ENCODE assay signal across 8 cellular contexts in genomic region chr11:85628771-85629341, GRCh38. TPM values are rescaled to one million over a fixed set of nuclear protein-coding genes. Genes with fewer than 3 reads are reported as not detected.
DNase-seq lines count a peak whose midpoint lies in the region; ATAC-seq and TF ChIP-seq lines count a peak whose summit lies in the region.

No MANE protein-coding gene starts in this region.

- peak overlapping the region; percentile 80 for H3K4me3 ChIP-seq in SJCRH30
- H3K4me3 ChIP-seq in dorsolateral prefrontal cortex: peak overlapping the region; percentile 52 to 94 (median 81)
- peak overlapping the region; percentile 78 to 100 for H3K4me3 ChIP-seq in muscle layer of duodenum (ENCODE audit: low read depth in 1 of 2, low read length in 2 of 2)

- H3K9me3 ChIP-seq in SJCRH30 (replicated peaks) (no peaks in the 10 kb centered on the region), muscle layer of duodenum (ENCODE audit: control insufficient read depth in 1 of 2, low read length in 2 of 2) (no peaks in the 10 kb centered on the region)

- peak overlapping the region; percentile 49 for H3K27ac ChIP-seq in SJCRH30
- H3K27ac ChIP-seq in dorsolateral prefrontal cortex: peak overlapping the region; percentile 18 to 99 (median 95)
- H3K27ac ChIP-seq in muscle layer of duodenum (ENCODE audit: low read length): peak overlapping the region; percentile 89

- H3K27me3 ChIP-seq in SJCRH30 (no peaks in the 10 kb centered on the region), dorsolateral prefrontal cortex (no peaks in the 10 kb centered on the region), muscle layer of duodenum (ENCODE audit: low read depth, low read length) (no peaks in the 10 kb centered on the region)

- ATAC-seq in GM18517 (IDR thresholded peaks at IDR 0.05; ENCODE audit: unreplicated experiment): peak; percentile 14
- ATAC-seq in HG02610 (IDR thresholded peaks at IDR 0.05; ENCODE audit: unreplicated experiment): peak; percentile 10

- H3K4me1 ChIP-seq in SJCRH30: peaks cover 10% of the 10 kb centered on the region
- peaks cover 5 to 22% of the 10 kb centered on the region in 2 donors for H3K4me1 ChIP-seq in muscle layer of duodenum (ENCODE audit: control insufficient read depth in 1 of 2, insufficient read depth in 2 of 2, low read length in 2 of 2)

- H3K36me3 ChIP-seq in SJCRH30 (peaks cover 9% of the 10 kb centered on the region; the same call in 1 of the 2 replicates), muscle layer of duodenum (ENCODE audit: control insufficient read depth in 1 of 2, insufficient read depth in 2 of 2, low read length in 2 of 2) (peaks cover under 1 to 8% of the 10 kb centered on the region in 2 donors)

- TF ChIP-seq CTCF in dorsolateral prefrontal cortex (IDR thresholded peaks at IDR 0.05 in 54 of 56, conservative IDR thresholded peaks at IDR 0.05 in 2 of 56; ENCODE audit: low read depth in 1 of 56, partially characterized antibody in 56 of 56): no peak

- DNase-seq in SJCRH30: no peak
- DNase-seq in dorsolateral prefrontal cortex: no peak
- no peak for DNase-seq in NCI-H446 (lab: John Stamatoyannopoulos, UW)
- DNase-seq in activated gamma-delta T cell treated with Interleukin-2 at 50 U/mL for 16 hours: no peak
- no peak for DNase-seq in globus pallidus (ENCODE audit: low spot score)

- intact Hi-C loops in dorsolateral prefrontal cortex (cut with DNase I): loop anchor here (1.0 to 2.0 kb wide), 3 partner anchors 16 to 35 kb away; partner anchors contain the start of gene TMEM126A (in 1 of the 2)

RNA-seq across cellular contexts. Expression of gene TMEM126B, which starts 0.5 kb away (rescaled TPM):
- total RNA-seq in SJCRH30 (2014; rRNA removed; shearing (Covaris generic)): 94.5 and 105 TPM in 2 replicates
- 10 to 100 TPM; 33.6 to 78.5 (median 56.3) TPM for total RNA-seq in dorsolateral prefrontal cortex

RNA-seq across cellular contexts. Expression of gene DLG2, which starts 1.7 kb away (rescaled TPM):
- 5.3 and 12.1 TPM in 2 replicates for total RNA-seq in SJCRH30 (2014; rRNA removed; shearing (Covaris generic))
- 100 to 1,000 TPM; 153 to 378 (median 318) TPM for total RNA-seq in dorsolateral prefrontal cortex

RNA-seq across cellular contexts. Expression of gene TMEM126A, which starts 18.9 kb away (rescaled TPM):
- total RNA-seq in SJCRH30 (2014; rRNA removed; shearing (Covaris generic)): 62.1 and 71.9 TPM in 2 replicates
- total RNA-seq in dorsolateral prefrontal cortex: 10 to 100 TPM; 17.2 to 40.6 (median 27.3) TPM

RNA-seq across cellular contexts. Expression of gene CREBZF, which starts 36.1 kb away (rescaled TPM):
- 85.3 and 109 TPM in 2 replicates for total RNA-seq in SJCRH30 (2014; rRNA removed; shearing (Covaris generic))
- total RNA-seq in dorsolateral prefrontal cortex: 10 to 100 TPM; 41.8 to 87.2 (median 58.4) TPM

RNA-seq across cellular contexts. Expression of gene CCDC89, which starts 57.1 kb away (rescaled TPM):
- 4.4 and 5.0 TPM in 2 replicates for total RNA-seq in SJCRH30 (2014; rRNA removed; shearing (Covaris generic))
- 1 to 10 TPM in 113 of 120 experiments, under 1 TPM in 7; 0.56 to 3.8 (median 1.9) TPM for total RNA-seq in dorsolateral prefrontal cortex

Comparison
In these comparisons a context has a peak if more than half of its experiments do, and no peak if none do; other contexts are left out.
1. RNA of gene DLG2, which starts 1.7 kb away (total RNA-seq): 153 to 378 TPM in dorsolateral prefrontal cortex; 5.3 to 12.1 TPM in SJCRH30; every median in the first group is over 10 times any median in the second.
2. Peak in every context shown above with its lines, with median percentiles within 50 percentile points of each other: H3K27ac ChIP-seq and H3K4me3 ChIP-seq.